Comparison of ENCODE assay signal across 8 cellular contexts in genomic region chr2:231706731-231707624, GRCh38. TPM values are rescaled to one million over a fixed set of nuclear protein-coding genes. Genes with fewer than 3 reads are reported as not detected.
DNase-seq lines count a peak whose midpoint lies in the region; ATAC-seq and TF ChIP-seq lines count a peak whose summit lies in the region.

No MANE protein-coding gene starts in this region.

- H3K4me3 ChIP-seq in adrenal gland, result peak overlapping the region; percentile 53 to 84 (median 69)
- H3K4me3 ChIP-seq in heart right ventricle, result peak overlapping the region; percentile 36 to 100 (median 78)

- no peaks in the 10 kb centered on the region for H3K9me3 ChIP-seq in adrenal gland (replicated peaks in 1 of 3)
- no peaks in the 10 kb centered on the region for H3K9me3 ChIP-seq in heart right ventricle

- intact Hi-C loops in adrenal gland (cut with DNase I), result no loop called here
- intact Hi-C loops in heart right ventricle (cut with DNase I), result loop anchor here in 7 of 10 donors (1.0 to 2.0 kb wide), 4 partner anchors 26 to 94 kb away; no protein-coding TSS in a partner anchor
- intact Hi-C loops in posterior vena cava (cut with DNase I), result no loop called here

- WGBS in adrenal gland, 4 donors, result 0 to 1% (median 1%) methylated on average over 30 to 66 of the region's 66 CpGs
- 0 to 1% methylated on average over 66 of the region's 66 CpGs for WGBS in heart right ventricle, 2 donors

- H3K27me3 ChIP-seq in adrenal gland, result no peaks in the 10 kb centered on the region
- no peaks in the 10 kb centered on the region for H3K27me3 ChIP-seq in heart right ventricle

- H3K4me1 ChIP-seq in adrenal gland (replicated peaks in 1 of 2), result peaks cover 23 to 33% of the 10 kb centered on the region in 2 donors
- H3K4me1 ChIP-seq in heart right ventricle, result peaks cover 11 to 43% (median 30%) of the 10 kb centered on the region in 9 donors

- TF ChIP-seq CTCF in GM12874 (IDR thresholded peaks at IDR 0.05; ENCODE audit: insufficient read depth, low read depth, low read length) (peak; percentile 94), adrenal gland (IDR thresholded peaks at IDR 0.05) (peak; percentile 72 to 87 (median 82)), heart right ventricle (IDR thresholded peaks at IDR 0.05) (peak; percentile 74 to 98 (median 91))

- TF ChIP-seq POLR2A in adrenal gland (IDR thresholded peaks at IDR 0.05), result peak; percentile 64 to 90

- DNase-seq in NCI-H1417 (lab: John Stamatoyannopoulos, UW) (peak; percentile 96 to 99 (median 98)), SW480 (ENCODE audit: low spot score) (peak; percentile 97), adrenal gland (peak; percentile 98 to 99 (median 99)), heart right ventricle (peak; percentile 97 to 99), posterior vena cava (ENCODE audit: low spot score) (peak; percentile 99), ureter (ENCODE audit: low spot score) (peak; percentile 99)

- ATAC-seq in HG02763 (IDR thresholded peaks at IDR 0.05; ENCODE audit: unreplicated experiment) (peak; percentile 31), heart right ventricle (peak; percentile 59 to 83 (median 76))

- H3K36me3 ChIP-seq in adrenal gland (replicated peaks in 1 of 2), result peaks cover 0 to 8% of the 10 kb centered on the region in 2 donors
- peaks cover 0 to 9% (median 3%) of the 10 kb centered on the region in 9 donors for H3K36me3 ChIP-seq in heart right ventricle

- H3K27ac ChIP-seq in adrenal gland (peak overlapping the region; percentile 97 to 100 (median 100)), heart right ventricle (peak overlapping the region; percentile 98 to 100 (median 99))

RNA-seq across cellular contexts. Expression of gene PTMA, which starts 1.3 kb away (rescaled TPM):
- total RNA-seq in adrenal gland, result 100 to 1,000 TPM; 346 to 719 (median 451) TPM
- 1,000 to 10,000 TPM; 1,074 to 1,198 (median 1,079) TPM for polyA plus RNA-seq in adrenal gland
- total RNA-seq in heart right ventricle, result 100 to 1,000 TPM; 133 to 348 (median 164) TPM
- 100 to 1,000 TPM; 567 to 626 TPM for polyA plus RNA-seq in heart right ventricle
- 100 to 1,000 TPM; 772 to 863 TPM for total RNA-seq in posterior vena cava
- total RNA-seq in ureter, result 1,016 TPM

Comparison
In these comparisons a context has a peak if more than half of its experiments do, and no peak if none do; other contexts are left out.
1. Peak in every context shown above with its lines: DNase-seq, ATAC-seq, H3K4me3 ChIP-seq and H3K27ac ChIP-seq.
2. intact Hi-C loops: an anchor here in heart right ventricle (1.0 to 2.0 kb wide); none called in adrenal gland and posterior vena cava.